In the genomic region with DNA sequence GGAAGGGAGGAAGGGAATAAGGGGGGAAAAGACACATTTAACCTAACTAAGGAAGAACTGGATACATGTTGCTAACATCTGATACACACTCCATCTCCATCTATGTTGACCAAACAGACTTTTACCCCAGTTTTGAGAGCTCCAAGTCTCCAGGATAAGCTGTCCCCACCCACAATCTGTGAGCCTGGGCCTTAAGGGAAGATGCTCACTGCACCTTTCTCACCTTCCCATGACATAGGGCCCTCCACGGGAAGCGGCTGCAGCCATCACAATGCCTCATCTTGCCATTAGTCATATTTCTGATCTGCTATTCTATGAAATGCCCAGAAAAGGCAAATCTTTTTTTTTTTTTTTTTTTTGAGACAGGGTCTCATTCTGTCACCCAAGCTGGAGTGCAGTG, we compare ENCODE assay signal across 24 cellular contexts.
"Had no signal": no experiment of that assay in that cellular context is flagged by ENCODE, and none has a peak within 500 bp of the region (broad histone marks: within the 10 kb centered on the region; RNA-seq: fewer than 3 reads in every experiment).

No MANE protein-coding gene starts in this region.

- FAIRE-seq: bronchial epithelial cell, endometrium, islet of Langerhans, small intestine had no signal

- H3K36me3 ChIP-seq: heart left ventricle, left lung, lower lobe of right lung, neutrophil, ovary, prostate gland, sigmoid colon, thoracic aorta, uterus had no signal

- H3K27ac ChIP-seq: heart left ventricle, left lung, lower lobe of right lung, neutrophil, ovary, prostate gland, sigmoid colon, thoracic aorta, uterus had no signal

- H3K4me3 ChIP-seq: heart left ventricle, left lung, lower lobe of right lung, mucosa of descending colon, ovary, prostate gland, sigmoid colon, thoracic aorta, uterus had no signal

- DNase-seq: activated CD4-positive, alpha-beta T cell treated with anti-CD3 and anti-CD28 coated beads for 36 hours; activated CD4-positive, CD25-positive, alpha-beta regulatory T cell; activated CD8-positive, alpha-beta memory T cell treated with anti-CD3 and anti-CD28 coated beads, Interleukin-2, amount 10 ng/mL, durations not matched to agents 7 days and 5 days; activated CD8-positive, alpha-beta T cell treated with anti-CD3 and anti-CD28 coated beads, Interleukin-2, amount 10 ng/mL, durations not matched to agents 7 days and 5 days; activated T-cell treated with anti-CD3 and anti-CD28 coated beads, Interleukin-2, amount 50 U/mL, for 48 hours; anterior cingulate cortex; effector CD4-positive, alpha-beta T cell; foreskin fibroblast; heart left ventricle; left lung; lower lobe of right lung; mucosa of descending colon; ovary; sigmoid colon; small intestine; stimulated activated CD4-positive, alpha-beta T cell treated with anti-CD3 and anti-CD28 coated beads, Interleukin-4, amount 100 ng/mL, for 24 hours; T-helper 1 cell; uterus had no signal

- H3K27me3 ChIP-seq: neutrophil, ovary, uterus had no signal

- H3K9me3 ChIP-seq: heart left ventricle, left lung, lower lobe of right lung, mucosa of descending colon, neutrophil, ovary, prostate gland, sigmoid colon, thoracic aorta, uterus had no signal

- H3K4me1 ChIP-seq: heart left ventricle, left lung, lower lobe of right lung, sigmoid colon, uterus had no signal
